ENCODE assay signal across 8 cellular contexts in genomic region chr2:164388511-164388910, GRCh38.
DNase-seq lines count a peak whose midpoint lies in the region; ATAC-seq lines count a peak whose summit lies in the region.

No MANE protein-coding gene starts in this region.

- H2BK120ac ChIP-seq in mesendoderm (ENCODE audit: low read depth, low read length), result no peak overlapping the region

- H3K4me1 Mint-ChIP-seq in stimulated activated effector memory CD8-positive, alpha-beta T cell treated with anti-CD3 and anti-CD28 coated beads, Interleukin-12 subunit alpha, Interleukin-12 subunit beta, amount 100 ng/mL, for 72 hours, result no peaks in the 10 kb centered on the region

- WGBS in mesendoderm (ENCODE audit: extremely low coverage, insufficient coverage, low lambda C conversion rate), result no CpG with 5 or more reads among the region's 2 CpGs

- H3K27me3 ChIP-seq in mesendoderm (ENCODE audit: insufficient read depth, low read length, poor library complexity), result no peaks in the 10 kb centered on the region

- no peaks in the 10 kb centered on the region for H3K4me1 ChIP-seq in mesendoderm (ENCODE audit: control insufficient read depth, low read depth, low read length)

- H3K27ac Mint-ChIP-seq in stimulated activated effector memory CD8-positive, alpha-beta T cell treated with anti-CD3 and anti-CD28 coated beads, Interleukin-12 subunit alpha, Interleukin-12 subunit beta, amount 100 ng/mL, for 72 hours, result no peak overlapping the region

- no peak overlapping the region for H3K9ac ChIP-seq in mesendoderm (ENCODE audit: low read length)

- no peak overlapping the region for H2BK15ac ChIP-seq in mesendoderm (replicated peaks; ENCODE audit: low read depth)

- H3K36me3 Mint-ChIP-seq in stimulated activated effector memory CD8-positive, alpha-beta T cell treated with anti-CD3 and anti-CD28 coated beads, Interleukin-12 subunit alpha, Interleukin-12 subunit beta, amount 100 ng/mL, for 72 hours, result no peaks in the 10 kb centered on the region

- no peak overlapping the region for H3K4ac ChIP-seq in mesendoderm (ENCODE audit: low read depth, low read length)

- H3K18ac ChIP-seq in mesendoderm (ENCODE audit: low read length), result no peak overlapping the region

- H3K4me3 Mint-ChIP-seq in stimulated activated effector memory CD8-positive, alpha-beta T cell treated with anti-CD3 and anti-CD28 coated beads, Interleukin-12 subunit alpha, Interleukin-12 subunit beta, amount 100 ng/mL, for 72 hours, result no peak overlapping the region

- H2AK5ac ChIP-seq in mesendoderm (ENCODE audit: low read length), result no peak overlapping the region

- no peaks in the 10 kb centered on the region for H3K79me2 ChIP-seq in mesendoderm (ENCODE audit: control insufficient read depth, insufficient read depth, low read length)

- no peaks in the 10 kb centered on the region for H3K36me3 ChIP-seq in mesendoderm (ENCODE audit: control insufficient read depth, insufficient read depth, low read length)

- no peak overlapping the region for H3K56ac ChIP-seq in mesendoderm (ENCODE audit: low read length)

- no peak overlapping the region for H2BK5ac ChIP-seq in mesendoderm (ENCODE audit: low read length)

- in situ Hi-C loops in SK-MEL-5 (cut with HindIII; ENCODE audit: low pct_unique_long_range_greater_than_20kb, low sequenced_read_pairs), result no loop called here

- H4K5ac ChIP-seq in mesendoderm (ENCODE audit: low read length), result no peak overlapping the region

- H3K4me3 ChIP-seq in mesendoderm (ENCODE audit: low read length), result no peak overlapping the region

- ATAC-seq in GM18511 (IDR thresholded peaks at IDR 0.05; ENCODE audit: unreplicated experiment) (peak; percentile 90), HG02943 (IDR thresholded peaks at IDR 0.05; ENCODE audit: low read depth, unreplicated experiment) (peak; percentile 72), GM19455 (IDR thresholded peaks at IDR 0.05; ENCODE audit: unreplicated experiment) (no peak)
- no peak for ATAC-seq in stimulated activated effector memory CD8-positive, alpha-beta T cell treated with anti-CD3 and anti-CD28 coated beads, Interleukin-12 subunit alpha, Interleukin-12 subunit beta, amount 100 ng/mL, for 72 hours

- no peak overlapping the region for H3K27ac ChIP-seq in mesendoderm (ENCODE audit: low read depth, low read length)

- H3K4me2 ChIP-seq in mesendoderm (ENCODE audit: low read length), result no peak overlapping the region

- H3K79me1 ChIP-seq in mesendoderm (ENCODE audit: low read length), result no peaks in the 10 kb centered on the region

- DNase-seq in SK-MEL-5 (ENCODE audit: low read depth, low spot score) (peak; percentile 11), mesendoderm (peak; percentile 74), SHP77 (lab: John Stamatoyannopoulos, UW) (no peak), HUDEP-2 (lab: John Stamatoyannopoulos, UW; ENCODE audit: unreplicated experiment in 76 of 76) (no peak)
- DNase-seq in stimulated activated effector memory CD8-positive, alpha-beta T cell treated with anti-CD3 and anti-CD28 coated beads, Interleukin-12 subunit alpha, Interleukin-12 subunit beta, amount 100 ng/mL, for 72 hours (ENCODE audit: low spot score in 2 of 2), result no peak

- no peak overlapping the region for H4K8ac ChIP-seq in mesendoderm (ENCODE audit: low read depth, low read length)

- no peak overlapping the region for H3K23ac ChIP-seq in mesendoderm (ENCODE audit: low read length)

- H3K9me3 Mint-ChIP-seq in stimulated activated effector memory CD8-positive, alpha-beta T cell treated with anti-CD3 and anti-CD28 coated beads, Interleukin-12 subunit alpha, Interleukin-12 subunit beta, amount 100 ng/mL, for 72 hours, result peaks cover 12% of the 10 kb centered on the region

Comparison
In these comparisons a context has a peak if more than half of its experiments do, and no peak if none do; other contexts are left out.
1. ATAC-seq: peak in GM18511 (single experiment) and HG02943 (single experiment); none in GM19455 (single experiment) and stimulated activated effector memory CD8-positive, alpha-beta T cell treated with anti-CD3 and anti-CD28 coated beads, Interleukin-12 subunit alpha, Interleukin-12 subunit beta, amount 100 ng/mL, for 72 hours (single experiment).
2. DNase-seq: peak in SK-MEL-5 (single experiment) and mesendoderm (single experiment); none in SHP77 (0 of 2), HUDEP-2 (0 of 76) and stimulated activated effector memory CD8-positive, alpha-beta T cell treated with anti-CD3 and anti-CD28 coated beads, Interleukin-12 subunit alpha, Interleukin-12 subunit beta, amount 100 ng/mL, for 72 hours (0 of 2).